Comparison of ENCODE assay signal across 8 cellular contexts in the genomic region with DNA sequence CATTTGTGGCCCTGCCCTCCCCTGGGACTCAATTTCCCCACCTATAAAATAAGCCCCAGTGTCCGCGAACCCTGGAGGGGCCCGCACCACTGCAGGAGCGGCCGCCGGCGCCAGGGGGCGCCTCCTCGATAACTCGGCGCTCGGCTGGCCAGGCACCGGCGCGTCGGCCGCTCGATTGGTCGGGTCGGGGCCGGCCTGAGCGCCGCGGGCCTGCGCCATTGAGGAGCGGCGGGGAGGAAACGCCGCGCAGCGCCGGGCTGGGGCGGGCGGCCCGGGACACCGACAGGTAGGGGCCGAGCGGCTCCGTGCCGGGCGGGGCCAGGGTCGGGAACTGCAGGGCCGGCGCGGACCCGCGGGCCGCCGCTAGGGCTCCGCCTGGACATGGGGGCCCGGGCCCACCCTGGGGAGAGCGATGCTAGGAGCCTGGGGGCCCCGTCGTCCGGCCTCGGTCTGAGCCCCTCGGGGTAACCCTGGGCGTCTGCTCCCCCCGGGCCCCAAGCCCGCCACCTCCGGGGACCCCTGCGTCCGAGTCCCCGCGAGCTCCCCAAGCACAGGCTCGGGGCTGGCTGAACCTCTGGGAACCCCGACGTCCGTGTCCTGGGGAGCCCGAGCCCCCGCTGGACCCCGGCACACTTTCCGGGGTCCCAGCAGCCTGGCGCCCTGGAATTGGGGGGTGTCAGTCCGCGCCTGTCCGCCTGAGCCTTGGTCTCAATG. TPM values are rescaled to one million over a fixed set of nuclear protein-coding genes. Genes with fewer than 3 reads are reported as not detected.
DNase-seq lines count a peak whose midpoint lies in the region; ATAC-seq and FAIRE-seq lines count a peak whose summit lies in the region.

A gene with protein sequence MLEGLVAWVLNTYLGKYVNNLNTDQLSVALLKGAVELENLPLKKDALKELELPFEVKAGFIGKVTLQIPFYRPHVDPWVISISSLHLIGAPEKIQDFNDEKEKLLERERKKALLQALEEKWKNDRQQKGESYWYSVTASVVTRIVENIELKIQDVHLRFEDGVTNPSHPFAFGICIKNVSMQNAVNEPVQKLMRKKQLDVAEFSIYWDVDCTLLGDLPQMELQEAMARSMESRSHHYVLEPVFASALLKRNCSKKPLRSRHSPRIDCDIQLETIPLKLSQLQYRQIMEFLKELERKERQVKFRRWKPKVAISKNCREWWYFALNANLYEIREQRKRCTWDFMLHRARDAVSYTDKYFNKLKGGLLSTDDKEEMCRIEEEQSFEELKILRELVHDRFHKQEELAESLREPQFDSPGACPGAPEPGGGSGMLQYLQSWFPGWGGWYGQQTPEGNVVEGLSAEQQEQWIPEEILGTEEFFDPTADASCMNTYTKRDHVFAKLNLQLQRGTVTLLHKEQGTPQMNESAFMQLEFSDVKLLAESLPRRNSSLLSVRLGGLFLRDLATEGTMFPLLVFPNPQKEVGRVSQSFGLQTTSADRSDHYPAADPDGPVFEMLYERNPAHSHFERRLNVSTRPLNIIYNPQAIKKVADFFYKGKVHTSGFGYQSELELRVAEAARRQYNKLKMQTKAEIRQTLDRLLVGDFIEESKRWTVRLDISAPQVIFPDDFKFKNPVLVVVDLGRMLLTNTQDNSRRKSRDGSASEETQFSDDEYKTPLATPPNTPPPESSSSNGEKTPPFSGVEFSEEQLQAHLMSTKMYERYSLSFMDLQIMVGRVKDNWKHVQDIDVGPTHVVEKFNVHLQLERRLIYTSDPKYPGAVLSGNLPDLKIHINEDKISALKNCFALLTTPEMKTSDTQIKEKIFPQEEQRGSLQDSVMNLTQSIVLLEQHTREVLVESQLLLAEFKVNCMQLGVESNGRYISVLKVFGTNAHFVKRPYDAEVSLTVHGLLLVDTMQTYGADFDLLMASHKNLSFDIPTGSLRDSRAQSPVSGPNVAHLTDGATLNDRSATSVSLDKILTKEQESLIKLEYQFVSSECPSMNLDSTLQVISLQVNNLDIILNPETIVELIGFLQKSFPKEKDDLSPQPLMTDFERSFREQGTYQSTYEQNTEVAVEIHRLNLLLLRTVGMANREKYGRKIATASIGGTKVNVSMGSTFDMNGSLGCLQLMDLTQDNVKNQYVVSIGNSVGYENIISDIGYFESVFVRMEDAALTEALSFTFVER (N-terminal part only) (plus strand): TSS at position 196 of the 714 bp plus-strand sequence. CDS start 4,237 bp downstream, outside the sequence.

- DNase-seq in CD1c-positive myeloid dendritic cell (ENCODE audit: extremely low spot score) (peak; percentile 93), GM19239 (ENCODE audit: insufficient read length, low spot score) (peak; percentile 92), OCI-M1 (lab: John Stamatoyannopoulos, UW) (peak; percentile 89), activated T-cell treated with anti-CD3 and anti-CD28 coated beads for 48 hours (ENCODE audit: low read depth) (peak; percentile 87)
- peak; percentile 63 to 72 for DNase-seq in stimulated activated CD8-positive, alpha-beta memory T cell treated with anti-CD3 and anti-CD28 coated beads, Interleukin-7, amount 100 ng/mL, for 1 hour (ENCODE audit: low read depth in 2 of 2)

- 0 to 1% methylated on average over 59 to 77 of the region's 77 CpGs for WGBS in esophagus, 2 donors

- ATAC-seq in HG03521 (IDR thresholded peaks at IDR 0.05; ENCODE audit: unreplicated experiment): peak; percentile 89

- H3K27me3 ChIP-seq in esophagus (ENCODE audit: control insufficient read depth in 1 of 2, insufficient read depth in 2 of 2, low read length in 2 of 2): no peaks in the 10 kb centered on the region
- no peaks in the 10 kb centered on the region for H3K27me3 ChIP-seq in mucosa of stomach (ENCODE audit: control insufficient read depth, insufficient read depth, low read length)

- H3K27ac ChIP-seq in esophagus (ENCODE audit: low read depth in 2 of 2, low read length in 1 of 2): peak within 1 kb of the TSS; percentile 96

- H3K4me3 ChIP-seq in esophagus (ENCODE audit: low read depth in 1 of 2, low read length in 2 of 2) (peak within 1 kb of the TSS; percentile 88 to 97), mucosa of stomach (ENCODE audit: low read length) (peak within 1 kb of the TSS; percentile 64)

- H3K9me3 ChIP-seq in esophagus (ENCODE audit: control insufficient read depth in 2 of 2, insufficient read depth in 1 of 2, low read depth in 1 of 2, low read length in 1 of 2) (no peaks in the 10 kb centered on the region), mucosa of stomach (ENCODE audit: control insufficient read depth, low read length) (no peaks in the 10 kb centered on the region)

- peaks cover 0 to under 1% of the 10 kb centered on the region in 2 donors for H3K36me3 ChIP-seq in esophagus (ENCODE audit: control insufficient read depth in 2 of 2, insufficient read depth in 2 of 2, low read length in 1 of 2)
- H3K36me3 ChIP-seq in mucosa of stomach (ENCODE audit: control insufficient read depth, insufficient read depth, low read length): no peaks in the 10 kb centered on the region

- no peaks in the 10 kb centered on the region for H3K4me1 ChIP-seq in esophagus (ENCODE audit: control insufficient read depth in 2 of 2, insufficient read depth in 2 of 2, low read length in 1 of 2)
- peaks cover 14% of the 10 kb centered on the region for H3K4me1 ChIP-seq in mucosa of stomach (ENCODE audit: control insufficient read depth, insufficient read depth, low read length)

- no peak for FAIRE-seq in GM19239 (lab: Jason Lieb, UNC)

- peak within 1 kb of the TSS; percentile 88 for H3K9ac ChIP-seq in mucosa of stomach (ENCODE audit: low read length)

RNA-seq across cellular contexts. Expression of the gene that starts here (rescaled TPM):
- polyA plus RNA-seq in esophagus: 10 to 100 TPM; 26.3 to 36.9 TPM

Comparison
In these comparisons a context has a peak if more than half of its experiments do, and no peak if none do; other contexts are left out.
1. Peak in every context shown above with its lines: DNase-seq, ATAC-seq, H3K4me3 ChIP-seq and H3K27ac ChIP-seq.